In genomic region chr20:34979366-34980153, GRCh38 we compare ENCODE assay signal across 1 cellular context.
TF ChIP-seq lines count a peak whose summit lies in the region.

No MANE protein-coding gene starts in this region.

TF ChIP-seq in H1, 55 proteins besides CTCF, POLR2A, EP300 and RAD21:
- TF ChIP-seq SP1 (IDR thresholded peaks at IDR 0.05; ENCODE audit: low read depth, low read length) (0 out of 2 replicates have a peak, but pooled peaks have one; percentile 20), CREB1 (IDR thresholded peaks at IDR 0.05) (no peak), TAF1 (IDR thresholded peaks at IDR 0.05; ENCODE audit: low read depth, low read length) (0 out of 2 replicates have a peak, but pooled peaks have one; percentile 8)
